Comparison of ENCODE assay signal across 8 cellular contexts in genomic region chr2:203965190-203965589, GRCh38. TPM values are rescaled to one million over a fixed set of nuclear protein-coding genes. Genes with fewer than 3 reads are reported as not detected.
"Had no signal": no experiment of that assay in that cellular context is flagged by ENCODE, and none has a peak within 500 bp of the region (broad histone marks: within the 10 kb centered on the region; RNA-seq: fewer than 3 reads in every experiment).

No MANE protein-coding gene starts in this region.

RNA-seq across cellular contexts. Expression of gene ICOS, which starts 28.6 kb away (rescaled TPM):
- total RNA-seq: HepG2, HT1080, IMR-90, NCI-H460, PC-9, Right ventricle myocardium inferior, RPMI7951, SJSA1 had no signal
- polyA plus RNA-seq: HepG2, IMR-90 had no signal
